ENCODE assay signal across 8 cellular contexts in the genomic region with DNA sequence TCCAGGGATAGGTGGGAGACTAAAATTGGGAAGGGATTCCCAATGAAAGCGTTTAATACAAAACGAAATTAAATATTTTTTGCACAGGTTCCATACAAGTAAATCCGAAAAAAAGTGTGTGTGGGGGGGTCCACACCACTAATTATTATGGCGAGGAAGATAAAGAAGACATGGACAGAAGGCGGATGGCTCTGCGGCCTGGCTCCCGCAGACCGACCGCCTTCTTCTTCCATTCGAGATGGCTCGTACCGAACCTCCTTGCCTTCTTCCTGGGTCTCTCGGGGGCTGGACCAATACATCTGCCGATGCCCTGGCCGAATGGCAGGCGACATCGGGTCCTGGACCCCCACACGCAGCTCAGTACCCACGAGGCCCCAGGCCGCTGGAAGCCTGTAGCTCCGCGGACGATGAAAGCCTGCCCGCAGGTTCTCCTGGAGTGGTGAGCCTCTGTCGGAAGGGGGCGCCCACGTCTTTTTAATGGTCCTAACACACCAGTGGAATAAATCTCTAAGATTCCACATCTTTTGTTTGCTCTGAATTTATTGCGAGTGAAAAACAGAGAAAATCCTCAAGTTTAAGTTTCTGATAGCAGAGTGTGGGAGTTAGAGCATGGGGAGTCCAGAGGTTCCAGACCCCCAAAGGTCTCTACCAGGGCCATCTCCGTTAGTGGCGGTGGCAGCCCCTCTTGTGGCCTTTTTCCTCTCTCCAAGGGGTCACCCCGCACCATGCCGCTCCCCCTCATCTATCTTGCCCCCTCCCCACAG. TPM values are rescaled to one million over a fixed set of nuclear protein-coding genes. Genes with fewer than 3 reads are reported as not detected.
DNase-seq lines count a peak whose midpoint lies in the region; ATAC-seq and TF ChIP-seq lines count a peak whose summit lies in the region.

No MANE protein-coding gene starts in this region.

- no peak overlapping the region for H3K27ac ChIP-seq in SU-DHL-6 (ENCODE audit: low read depth, low read length)
- no peak overlapping the region for H3K27ac ChIP-seq in rectal smooth muscle tissue (ENCODE audit: low read depth, low read length)
- H3K27ac ChIP-seq in vagina = no peak overlapping the region

- H3K27me3 ChIP-seq in SU-DHL-6 (ENCODE audit: low read length) = no peaks in the 10 kb centered on the region
- H3K27me3 ChIP-seq in rectal smooth muscle tissue (ENCODE audit: control insufficient read depth, insufficient read depth, low read length) = peaks cover 61% of the 10 kb centered on the region
- peaks cover 19% of the 10 kb centered on the region for H3K27me3 ChIP-seq in vagina

- peaks cover 31% of the 10 kb centered on the region for H3K4me1 Mint-ChIP-seq in activated naive CD8-positive, alpha-beta T cell treated with anti-CD3 and anti-CD28 coated beads for 36 hours

- ATAC-seq in GM21825 (IDR thresholded peaks at IDR 0.05; ENCODE audit: unreplicated experiment) = no peak

- no peak overlapping the region for H3K27ac Mint-ChIP-seq in activated naive CD8-positive, alpha-beta T cell treated with anti-CD3 and anti-CD28 coated beads for 36 hours

- H3K27me3 Mint-ChIP-seq in activated naive CD8-positive, alpha-beta T cell treated with anti-CD3 and anti-CD28 coated beads for 36 hours = peaks cover 100% of the 10 kb centered on the region

- H3K79me2 ChIP-seq in SU-DHL-6 (ENCODE audit: insufficient read depth, low read length) = no peaks in the 10 kb centered on the region

- no peak overlapping the region for H3K4me2 ChIP-seq in SU-DHL-6 (ENCODE audit: low read depth, low read length, poor library complexity, severe bottlenecking)

- no peaks in the 10 kb centered on the region for H3K9me2 ChIP-seq in SU-DHL-6 (replicated peaks; ENCODE audit: insufficient read depth, low read length)

- intact Hi-C loops in cardiac septum (cut with DNase I) = loop anchor here (5.0 kb wide), 3 partner anchors 63 to 273 kb away; a partner anchor contains a TSS
- intact Hi-C loops in vagina (cut with DNase I) = loop anchor here (5.0 kb wide), 1 partner anchor 153 kb away; no protein-coding TSS in a partner anchor

- H3K9me3 Mint-ChIP-seq in activated naive CD8-positive, alpha-beta T cell treated with anti-CD3 and anti-CD28 coated beads for 36 hours = no peaks in the 10 kb centered on the region

- DNase-seq in DMS79 treated with DMSO at 0.1 percent for 48 hours (lab: John Stamatoyannopoulos, UW) (peak; percentile 58), M059J (ENCODE audit: low read depth) (peak; percentile 73), cardiac septum (ENCODE audit: low spot score) (peak; percentile 83), vagina (ENCODE audit: extremely low spot score in 2 of 2) (no peak)
- peak; percentile 75 for DNase-seq in activated naive CD8-positive, alpha-beta T cell treated with anti-CD3 and anti-CD28 coated beads for 36 hours

- H3K9me3 ChIP-seq in SU-DHL-6 (ENCODE audit: insufficient read depth, low read length) (no peaks in the 10 kb centered on the region), vagina (no peaks in the 10 kb centered on the region)

- no peaks in the 10 kb centered on the region for H4K20me1 ChIP-seq in SU-DHL-6 (ENCODE audit: low read depth, low read length)

- H3K9ac ChIP-seq in SU-DHL-6 (ENCODE audit: low read length) (no peak overlapping the region), rectal smooth muscle tissue (ENCODE audit: low read length) (no peak overlapping the region)

- no peaks in the 10 kb centered on the region for H3K36me3 ChIP-seq in SU-DHL-6 (ENCODE audit: low read length)
- H3K36me3 ChIP-seq in rectal smooth muscle tissue (ENCODE audit: control insufficient read depth, insufficient read depth, low read length) = no peaks in the 10 kb centered on the region
- H3K36me3 ChIP-seq in vagina = no peaks in the 10 kb centered on the region

- H3F3A ChIP-seq in SU-DHL-6 (ENCODE audit: insufficient read depth) = no peaks in the 10 kb centered on the region

- TF ChIP-seq POLR2A in vagina (IDR thresholded peaks at IDR 0.05) = no peak

- peak; percentile 60 for TF ChIP-seq CTCF in SU-DHL-6 (IDR thresholded peaks at IDR 0.05; ENCODE audit: insufficient read depth, low read length, poor library complexity, severe bottlenecking)
- peak; percentile 64 to 78 (median 68) for TF ChIP-seq CTCF in vagina (IDR thresholded peaks at IDR 0.05)

- peaks cover 3% of the 10 kb centered on the region for H3K36me3 Mint-ChIP-seq in activated naive CD8-positive, alpha-beta T cell treated with anti-CD3 and anti-CD28 coated beads for 36 hours

- no peak overlapping the region for H2AFZ ChIP-seq in SU-DHL-6 (ENCODE audit: low read depth, low read length, severe bottlenecking)

- no peak overlapping the region for H3K4me3 ChIP-seq in SU-DHL-6 (ENCODE audit: insufficient read depth, low read length, poor library complexity, severe bottlenecking)
- H3K4me3 ChIP-seq in rectal smooth muscle tissue (ENCODE audit: low read length) = peak overlapping the region; percentile 2
- H3K4me3 ChIP-seq in vagina = peak overlapping the region; percentile 10 to 17

- H3K4me3 Mint-ChIP-seq in activated naive CD8-positive, alpha-beta T cell treated with anti-CD3 and anti-CD28 coated beads for 36 hours = peak overlapping the region; percentile 56

- H3K4me1 ChIP-seq in rectal smooth muscle tissue (ENCODE audit: control insufficient read depth, insufficient read depth, low read length) (no peaks in the 10 kb centered on the region), vagina (peaks cover 61% of the 10 kb centered on the region)

RNA-seq across cellular contexts. Expression of a gene that starts 1.4 kb away (rescaled TPM):
- not detected in 2 replicates for total RNA-seq in M059J (2014; rRNA removed; shearing (Covaris generic))
- not detected for total RNA-seq in activated naive CD8-positive, alpha-beta T cell treated with anti-CD3 and anti-CD28 coated beads for 36 hours
- total RNA-seq in cardiac septum (not detected), vagina (not detected)

RNA-seq across cellular contexts. Expression of a gene that starts 2.1 kb away (rescaled TPM):
- not detected in 2 replicates for total RNA-seq in M059J (2014; rRNA removed; shearing (Covaris generic))
- not detected for total RNA-seq in activated naive CD8-positive, alpha-beta T cell treated with anti-CD3 and anti-CD28 coated beads for 36 hours
- total RNA-seq in cardiac septum (not detected), vagina (9.6 TPM)

RNA-seq across cellular contexts. Expression of a gene that starts 4.1 kb away (rescaled TPM):
- 5.0 and 6.6 TPM in 2 replicates for total RNA-seq in M059J (2014; rRNA removed; shearing (Covaris generic))
- total RNA-seq in activated naive CD8-positive, alpha-beta T cell treated with anti-CD3 and anti-CD28 coated beads for 36 hours = not detected
- 0.05 TPM for total RNA-seq in cardiac septum
- total RNA-seq in vagina = 5.4 TPM

Comparison
In these comparisons a context has a peak if more than half of its experiments do, and no peak if none do; other contexts are left out.
1. DNase-seq: peak in DMS79 treated with DMSO at 0.1 percent for 48 hours (single experiment), M059J (single experiment), activated naive CD8-positive, alpha-beta T cell treated with anti-CD3 and anti-CD28 coated beads for 36 hours (single experiment) and cardiac septum (single experiment); none in vagina (0 of 2).
2. RNA of a gene that starts 2.1 kb away (total RNA-seq): 9.6 TPM in vagina (single experiment); not detected in M059J, not detected in activated naive CD8-positive, alpha-beta T cell treated with anti-CD3 and anti-CD28 coated beads for 36 hours and not detected in cardiac septum (single experiment); every median in the first group is over 10 times any median in the second.